In the genomic region with DNA sequence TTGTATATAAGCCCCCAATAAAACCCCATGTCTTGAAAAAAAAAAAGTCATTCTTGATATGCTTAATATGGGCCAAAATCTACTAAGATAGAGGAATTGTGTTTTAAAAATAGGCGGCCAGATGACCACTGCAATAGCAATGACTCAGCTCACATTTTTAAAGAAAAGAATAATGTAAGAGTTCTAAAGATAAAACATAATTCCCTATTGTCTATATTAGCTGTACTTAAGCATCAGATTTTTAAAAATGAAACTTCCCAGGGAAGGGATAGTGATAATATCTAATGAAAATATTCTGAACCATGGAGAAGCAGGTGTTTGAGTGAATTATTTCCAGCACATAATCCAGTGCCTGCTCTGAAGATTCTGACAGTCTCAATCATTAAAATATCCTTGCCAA, we compare ENCODE assay signal across 2 cellular contexts.
TF ChIP-seq lines count a peak whose summit lies in the region.

No MANE protein-coding gene starts in this region.

TF ChIP-seq in SK-N-SH, 30 proteins besides CTCF, POLR2A, EP300 and RAD21 (continues in another document):
- TF ChIP-seq, protein P1, sequence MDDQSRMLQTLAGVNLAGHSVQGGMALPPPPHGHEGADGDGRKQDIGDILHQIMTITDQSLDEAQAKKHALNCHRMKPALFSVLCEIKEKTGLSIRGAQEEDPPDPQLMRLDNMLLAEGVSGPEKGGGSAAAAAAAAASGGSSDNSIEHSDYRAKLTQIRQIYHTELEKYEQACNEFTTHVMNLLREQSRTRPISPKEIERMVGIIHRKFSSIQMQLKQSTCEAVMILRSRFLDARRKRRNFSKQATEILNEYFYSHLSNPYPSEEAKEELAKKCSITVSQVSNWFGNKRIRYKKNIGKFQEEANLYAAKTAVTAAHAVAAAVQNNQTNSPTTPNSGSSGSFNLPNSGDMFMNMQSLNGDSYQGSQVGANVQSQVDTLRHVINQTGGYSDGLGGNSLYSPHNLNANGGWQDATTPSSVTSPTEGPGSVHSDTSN (IDR thresholded peaks at IDR 0.05), result peak; percentile 47
- no peak for TF ChIP-seq RFX5 (IDR thresholded peaks at IDR 0.05; ENCODE audit: low read length)
- no peak for TF ChIP-seq NRF1 (IDR thresholded peaks at IDR 0.05; ENCODE audit: low read depth, low read length)
- TF ChIP-seq GATA2 (CRISPR knock-in tag; IDR thresholded peaks at IDR 0.05), result no peak
- TF ChIP-seq FOXM1 (IDR thresholded peaks at IDR 0.05; ENCODE audit: low read depth), result no peak
- no peak for TF ChIP-seq SIN3A (IDR thresholded peaks at IDR 0.05; ENCODE audit: borderline replicate concordance, low read depth, low read length)
- TF ChIP-seq, protein P2, sequence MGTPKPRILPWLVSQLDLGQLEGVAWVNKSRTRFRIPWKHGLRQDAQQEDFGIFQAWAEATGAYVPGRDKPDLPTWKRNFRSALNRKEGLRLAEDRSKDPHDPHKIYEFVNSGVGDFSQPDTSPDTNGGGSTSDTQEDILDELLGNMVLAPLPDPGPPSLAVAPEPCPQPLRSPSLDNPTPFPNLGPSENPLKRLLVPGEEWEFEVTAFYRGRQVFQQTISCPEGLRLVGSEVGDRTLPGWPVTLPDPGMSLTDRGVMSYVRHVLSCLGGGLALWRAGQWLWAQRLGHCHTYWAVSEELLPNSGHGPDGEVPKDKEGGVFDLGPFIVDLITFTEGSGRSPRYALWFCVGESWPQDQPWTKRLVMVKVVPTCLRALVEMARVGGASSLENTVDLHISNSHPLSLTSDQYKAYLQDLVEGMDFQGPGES (IDR thresholded peaks at IDR 0.05; ENCODE audit: low read depth, low read length), result no peak
- TF ChIP-seq, protein P3, sequence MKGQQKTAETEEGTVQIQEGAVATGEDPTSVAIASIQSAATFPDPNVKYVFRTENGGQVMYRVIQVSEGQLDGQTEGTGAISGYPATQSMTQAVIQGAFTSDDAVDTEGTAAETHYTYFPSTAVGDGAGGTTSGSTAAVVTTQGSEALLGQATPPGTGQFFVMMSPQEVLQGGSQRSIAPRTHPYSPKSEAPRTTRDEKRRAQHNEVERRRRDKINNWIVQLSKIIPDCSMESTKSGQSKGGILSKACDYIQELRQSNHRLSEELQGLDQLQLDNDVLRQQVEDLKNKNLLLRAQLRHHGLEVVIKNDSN (IDR thresholded peaks at IDR 0.05; ENCODE audit: borderline replicate concordance, low read depth), result no peak
- TF ChIP-seq ELF1 (IDR thresholded peaks at IDR 0.05), result no peak
- TF ChIP-seq, protein P4, sequence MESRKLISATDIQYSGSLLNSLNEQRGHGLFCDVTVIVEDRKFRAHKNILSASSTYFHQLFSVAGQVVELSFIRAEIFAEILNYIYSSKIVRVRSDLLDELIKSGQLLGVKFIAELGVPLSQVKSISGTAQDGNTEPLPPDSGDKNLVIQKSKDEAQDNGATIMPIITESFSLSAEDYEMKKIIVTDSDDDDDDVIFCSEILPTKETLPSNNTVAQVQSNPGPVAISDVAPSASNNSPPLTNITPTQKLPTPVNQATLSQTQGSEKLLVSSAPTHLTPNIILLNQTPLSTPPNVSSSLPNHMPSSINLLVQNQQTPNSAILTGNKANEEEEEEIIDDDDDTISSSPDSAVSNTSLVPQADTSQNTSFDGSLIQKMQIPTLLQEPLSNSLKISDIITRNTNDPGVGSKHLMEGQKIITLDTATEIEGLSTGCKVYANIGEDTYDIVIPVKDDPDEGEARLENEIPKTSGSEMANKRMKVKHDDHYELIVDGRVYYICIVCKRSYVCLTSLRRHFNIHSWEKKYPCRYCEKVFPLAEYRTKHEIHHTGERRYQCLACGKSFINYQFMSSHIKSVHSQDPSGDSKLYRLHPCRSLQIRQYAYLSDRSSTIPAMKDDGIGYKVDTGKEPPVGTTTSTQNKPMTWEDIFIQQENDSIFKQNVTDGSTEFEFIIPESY (IDR thresholded peaks at IDR 0.05; ENCODE audit: borderline replicate concordance, low read depth), result no peak
- TF ChIP-seq FOSL2 (IDR thresholded peaks at IDR 0.05; ENCODE audit: borderline replicate concordance, low read depth), result peak; percentile 19; the same call in 1 of the 2 replicates
- peak; percentile 32; the same call in 1 of the 2 replicates for TF ChIP-seq TEAD4 (IDR thresholded peaks at IDR 0.05; ENCODE audit: borderline replicate concordance, insufficient read depth)
- TF ChIP-seq SMC3 (IDR thresholded peaks at IDR 0.05; ENCODE audit: low read depth, low read length), result no peak
- no peak for TF ChIP-seq GABPA (IDR thresholded peaks at IDR 0.05; ENCODE audit: low read depth)
- no peak for TF ChIP-seq NFIC (IDR thresholded peaks at IDR 0.05; ENCODE audit: borderline replicate concordance)
- no peak for TF ChIP-seq POLR2AphosphoS5 (IDR thresholded peaks at IDR 0.05; ENCODE audit: low read depth, low read length)
- no peak for TF ChIP-seq RXRA (IDR thresholded peaks at IDR 0.05; ENCODE audit: borderline replicate concordance, low read depth)
- no peak for TF ChIP-seq RCOR1 (IDR thresholded peaks at IDR 0.05; ENCODE audit: low read length)
- TF ChIP-seq, protein P5, sequence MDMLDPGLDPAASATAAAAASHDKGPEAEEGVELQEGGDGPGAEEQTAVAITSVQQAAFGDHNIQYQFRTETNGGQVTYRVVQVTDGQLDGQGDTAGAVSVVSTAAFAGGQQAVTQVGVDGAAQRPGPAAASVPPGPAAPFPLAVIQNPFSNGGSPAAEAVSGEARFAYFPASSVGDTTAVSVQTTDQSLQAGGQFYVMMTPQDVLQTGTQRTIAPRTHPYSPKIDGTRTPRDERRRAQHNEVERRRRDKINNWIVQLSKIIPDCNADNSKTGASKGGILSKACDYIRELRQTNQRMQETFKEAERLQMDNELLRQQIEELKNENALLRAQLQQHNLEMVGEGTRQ (IDR thresholded peaks at IDR 0.05; ENCODE audit: borderline replicate concordance, low read depth, low read length), result no peak
- peak; percentile 22; the same call in 1 of the 2 replicates for TF ChIP-seq MEF2A (IDR thresholded peaks at IDR 0.05; ENCODE audit: borderline replicate concordance, low read depth)
- TF ChIP-seq, protein P6, sequence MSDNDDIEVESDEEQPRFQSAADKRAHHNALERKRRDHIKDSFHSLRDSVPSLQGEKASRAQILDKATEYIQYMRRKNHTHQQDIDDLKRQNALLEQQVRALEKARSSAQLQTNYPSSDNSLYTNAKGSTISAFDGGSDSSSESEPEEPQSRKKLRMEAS (IDR thresholded peaks at IDR 0.05; ENCODE audit: low read depth), result no peak

TF ChIP-seq in endothelial cell of umbilical vein, 7 proteins besides CTCF, POLR2A, EP300 and RAD21 (continued from another document):
- TF ChIP-seq, protein P6 (IDR thresholded peaks at IDR 0.05; ENCODE audit: insufficient read depth, insufficient read length), result no peak
- TF ChIP-seq MYC (IDR thresholded peaks at IDR 0.05; ENCODE audit: low read depth, low read length) (no peak), FOS (IDR thresholded peaks at IDR 0.05; ENCODE audit: borderline replicate concordance, insufficient read depth, low read length) (peak; percentile 11)
TF ChIP-seq in endothelial cell of umbilical vein: peak in this region for 2.
